ENCODE assay signal across 15 cellular contexts in genomic region chr3:108225221-108225620, GRCh38. TPM values are rescaled to one million over a fixed set of nuclear protein-coding genes. Genes with fewer than 3 reads are reported as not detected.
DNase-seq lines count a peak whose midpoint lies in the region; ATAC-seq lines count a peak whose summit lies in the region.
"Had no signal": no experiment of that assay in that cellular context is flagged by ENCODE, and none has a peak within 500 bp of the region (broad histone marks: within the 10 kb centered on the region; RNA-seq: fewer than 3 reads in every experiment).

No MANE protein-coding gene starts in this region.

- no peak overlapping the region for H3K4me3 Mint-ChIP-seq in activated naive CD4-positive, alpha-beta T cell treated with anti-CD3 and anti-CD28 coated beads, Interleukin-2, amount 50 U/mL, for 24 hours
- no peak overlapping the region for H3K4me3 Mint-ChIP-seq in activated naive CD4-positive, alpha-beta T cell treated with anti-CD3 and anti-CD28 coated beads for 36 hours
- no peak overlapping the region for H3K4me3 Mint-ChIP-seq in memory B cell
- H3K4me3 Mint-ChIP-seq in stimulated activated naive CD8-positive, alpha-beta T cell treated with anti-CD3 and anti-CD28 coated beads, Interleukin-15, amount 100 ng/mL, for 72 hours = no peak overlapping the region
- no peak overlapping the region for H3K4me3 Mint-ChIP-seq in T-helper 2 cell treated with Interferon-gamma antibody and Interleukin-4, amounts not matched to agents 5 μg/mL and 100 μg/mL, for 36 hours

- intact Hi-C loops in activated naive CD4-positive, alpha-beta T cell treated with anti-CD3 and anti-CD28 coated beads for 36 hours (cut with micrococcal nuclease) = no loop called here

- no peaks in the 10 kb centered on the region for H3K27me3 Mint-ChIP-seq in activated naive CD4-positive, alpha-beta T cell treated with anti-CD3 and anti-CD28 coated beads, Interleukin-2, amount 50 U/mL, for 24 hours
- H3K27me3 Mint-ChIP-seq in activated naive CD4-positive, alpha-beta T cell treated with anti-CD3 and anti-CD28 coated beads for 36 hours (ENCODE audit: low read depth) = no peaks in the 10 kb centered on the region
- H3K27me3 Mint-ChIP-seq in memory B cell = no peaks in the 10 kb centered on the region
- no peaks in the 10 kb centered on the region for H3K27me3 Mint-ChIP-seq in stimulated activated naive CD8-positive, alpha-beta T cell treated with anti-CD3 and anti-CD28 coated beads, Interleukin-15, amount 100 ng/mL, for 72 hours
- no peaks in the 10 kb centered on the region for H3K27me3 Mint-ChIP-seq in T-helper 2 cell treated with Interferon-gamma antibody and Interleukin-4, amounts not matched to agents 5 μg/mL and 100 μg/mL, for 36 hours (ENCODE audit: low read depth)

- H3K27ac Mint-ChIP-seq in activated naive CD4-positive, alpha-beta T cell treated with anti-CD3 and anti-CD28 coated beads, Interleukin-2, amount 50 U/mL, for 24 hours = peak overlapping the region; percentile 96
- no peak overlapping the region for H3K27ac Mint-ChIP-seq in activated naive CD4-positive, alpha-beta T cell treated with anti-CD3 and anti-CD28 coated beads for 36 hours
- peak overlapping the region; percentile 100 for H3K27ac Mint-ChIP-seq in memory B cell
- peak overlapping the region; percentile 29 to 48 for H3K27ac Mint-ChIP-seq in stimulated activated naive CD8-positive, alpha-beta T cell treated with anti-CD3 and anti-CD28 coated beads, Interleukin-15, amount 100 ng/mL, for 72 hours
- no peak overlapping the region for H3K27ac Mint-ChIP-seq in T-helper 2 cell treated with Interferon-gamma antibody and Interleukin-4, amounts not matched to agents 5 μg/mL and 100 μg/mL, for 36 hours

- CTCF ChIA-PET in activated naive CD4-positive, alpha-beta T cell treated with anti-CD3 and anti-CD28 coated beads for 36 hours (lab: Charles Lee) = interaction anchor here (0.7 to 1.1 kb wide), 3 partner anchors 145 to 297 kb away, joined by 3 read pairs; no protein-coding TSS in a partner anchor

- peaks cover 53% of the 10 kb centered on the region for H3K4me1 Mint-ChIP-seq in activated naive CD4-positive, alpha-beta T cell treated with anti-CD3 and anti-CD28 coated beads, Interleukin-2, amount 50 U/mL, for 24 hours
- peaks cover 35% of the 10 kb centered on the region for H3K4me1 Mint-ChIP-seq in activated naive CD4-positive, alpha-beta T cell treated with anti-CD3 and anti-CD28 coated beads for 36 hours (ENCODE audit: low read depth)
- H3K4me1 Mint-ChIP-seq in memory B cell = peaks cover 16% of the 10 kb centered on the region
- peaks cover 28% of the 10 kb centered on the region for H3K4me1 Mint-ChIP-seq in stimulated activated naive CD8-positive, alpha-beta T cell treated with anti-CD3 and anti-CD28 coated beads, Interleukin-15, amount 100 ng/mL, for 72 hours
- H3K4me1 Mint-ChIP-seq in T-helper 2 cell treated with Interferon-gamma antibody and Interleukin-4, amounts not matched to agents 5 μg/mL and 100 μg/mL, for 36 hours (ENCODE audit: low read depth) = peaks cover 26% of the 10 kb centered on the region

- no peak for ATAC-seq in memory B cell (ENCODE audit: low read depth)
- no peak for ATAC-seq in stimulated activated naive CD8-positive, alpha-beta T cell treated with anti-CD3 and anti-CD28 coated beads, Interleukin-15, amount 100 ng/mL, for 72 hours

- H3K36me3 Mint-ChIP-seq in activated naive CD4-positive, alpha-beta T cell treated with anti-CD3 and anti-CD28 coated beads, Interleukin-2, amount 50 U/mL, for 24 hours = no peaks in the 10 kb centered on the region
- peaks cover 2% of the 10 kb centered on the region for H3K36me3 Mint-ChIP-seq in activated naive CD4-positive, alpha-beta T cell treated with anti-CD3 and anti-CD28 coated beads for 36 hours (ENCODE audit: low read depth)
- H3K36me3 Mint-ChIP-seq in memory B cell = no peaks in the 10 kb centered on the region
- H3K36me3 Mint-ChIP-seq in T-helper 2 cell treated with Interferon-gamma antibody and Interleukin-4, amounts not matched to agents 5 μg/mL and 100 μg/mL, for 36 hours (ENCODE audit: low read depth) = no peaks in the 10 kb centered on the region

- no peak for DNase-seq in activated naive CD4-positive, alpha-beta T cell treated with anti-CD3 and anti-CD28 coated beads for 36 hours
- DNase-seq in NCI-H82 (lab: John Stamatoyannopoulos, UW) (peak; percentile 95), memory B cell (ENCODE audit: low spot score in 2 of 2) (no peak), pons (ENCODE audit: low spot score) (no peak), SKM-1 (lab: John Stamatoyannopoulos, UW; ENCODE audit: unreplicated experiment) (no peak)
- no peak for DNase-seq in stimulated activated naive CD8-positive, alpha-beta T cell treated with anti-CD3 and anti-CD28 coated beads, Interleukin-15, amount 100 ng/mL, for 72 hours
- DNase-seq in T-helper 2 cell treated with Interferon-gamma antibody and Interleukin-4, amounts not matched to agents 5 μg/mL and 100 μg/mL, for 36 hours (ENCODE audit: low spot score) = no peak
- DNase-seq: 8988T, Caco-2, DMS153, NCI-H1417, NCI-H187 treated with DMSO at 0.1 percent for 48 hours, PC-9, SJCRH30 had no signal

- H3K9me3 Mint-ChIP-seq in activated naive CD4-positive, alpha-beta T cell treated with anti-CD3 and anti-CD28 coated beads, Interleukin-2, amount 50 U/mL, for 24 hours = no peaks in the 10 kb centered on the region
- H3K9me3 Mint-ChIP-seq in activated naive CD4-positive, alpha-beta T cell treated with anti-CD3 and anti-CD28 coated beads for 36 hours = no peaks in the 10 kb centered on the region
- no peaks in the 10 kb centered on the region for H3K9me3 Mint-ChIP-seq in memory B cell
- no peaks in the 10 kb centered on the region for H3K9me3 Mint-ChIP-seq in stimulated activated naive CD8-positive, alpha-beta T cell treated with anti-CD3 and anti-CD28 coated beads, Interleukin-15, amount 100 ng/mL, for 72 hours
- no peaks in the 10 kb centered on the region for H3K9me3 Mint-ChIP-seq in T-helper 2 cell treated with Interferon-gamma antibody and Interleukin-4, amounts not matched to agents 5 μg/mL and 100 μg/mL, for 36 hours

RNA-seq across cellular contexts. Expression of gene IFT57, which starts 3.0 kb away (rescaled TPM):
- total RNA-seq in activated naive CD4-positive, alpha-beta T cell treated with anti-CD3 and anti-CD28 coated beads for 36 hours = 10 to 100 TPM; 26.2 to 27.7 TPM

Comparison
In these comparisons a context has a peak if more than half of its experiments do, and no peak if none do; other contexts are left out.
1. H3K27ac Mint-ChIP-seq: peak in activated naive CD4-positive, alpha-beta T cell treated with anti-CD3 and anti-CD28 coated beads, Interleukin-2, amount 50 U/mL, for 24 hours (single experiment), memory B cell (single experiment) and stimulated activated naive CD8-positive, alpha-beta T cell treated with anti-CD3 and anti-CD28 coated beads, Interleukin-15, amount 100 ng/mL, for 72 hours (2 of 2); none in activated naive CD4-positive, alpha-beta T cell treated with anti-CD3 and anti-CD28 coated beads for 36 hours (single experiment) and T-helper 2 cell treated with Interferon-gamma antibody and Interleukin-4, amounts not matched to agents 5 μg/mL and 100 μg/mL, for 36 hours (single experiment).